29 cellular contexts compared by ENCODE assay signal in genomic region chr9:81989700-81990099, GRCh38.
"Had no signal": no experiment of that assay in that cellular context is flagged by ENCODE, and none has a peak within 500 bp of the region (broad histone marks: within the 10 kb centered on the region; RNA-seq: fewer than 3 reads in every experiment).

No MANE protein-coding gene starts in this region.

- H3K27ac Mint-ChIP-seq: activated B cell treated with CpG ODN at 0.5 μM for 24 hours; activated CD8-positive, alpha-beta T cell treated with anti-CD3 and anti-CD28 coated beads for 36 hours; activated naive CD8-positive, alpha-beta T cell; activated T-helper 17 cell treated with anti-CD3 and anti-CD28 coated beads, Interleukin-2, amount 50 U/mL, for 72 hours; dendritic cell treated with granulocyte-macrophage colony-stimulating factor and Interleukin-4, amounts not matched to agents 40 ng/mL and 50 ng/mL, for 4 days; endodermal cell; T-helper 17 cell; T-helper 2 cell treated with Interferon-gamma antibody and Interleukin-4, amounts not matched to agents 5 μg/mL and 100 μg/mL, for 36 hours had no signal

- H3K27me3 ChIP-seq: brain microvascular endothelial cell had no signal

- H3K36me3 ChIP-seq: brain microvascular endothelial cell, WERI-Rb-1 had no signal

- ATAC-seq: activated CD4-positive, CD25-positive, alpha-beta regulatory T cell treated with anti-CD3 and anti-CD28 coated beads, Interleukin-2, amount 50 U/mL, for 24 hours; activated CD8-positive, alpha-beta T cell treated with anti-CD3 and anti-CD28 coated beads for 36 hours; activated T-cell treated with anti-CD3 and anti-CD28 coated beads, Interleukin-2, amount 50 U/mL, for 4 hours; activated T-helper 17 cell treated with anti-CD3 and anti-CD28 coated beads, Interleukin-2, amount 50 U/mL, for 72 hours; esophagus mucosa; T-helper 17 cell had no signal

- H3K36me3 Mint-ChIP-seq: activated naive CD8-positive, alpha-beta T cell had no signal

- DNase-seq: activated B cell treated with CpG ODN at 0.5 μM for 24 hours; activated CD4-positive, alpha-beta T cell treated with anti-CD3 and anti-CD28 coated beads for 48 hours; activated CD4-positive, alpha-beta T cell treated with anti-CD3 and anti-CD28 coated beads, Interleukin-2, amount 50 U/mL, for 1 hour; activated CD4-positive, alpha-beta T cell treated with anti-CD3 and anti-CD28 coated beads, Interleukin-2, amount 50 U/mL, for 48 hours; activated CD8-positive, alpha-beta memory T cell treated with anti-CD3 and anti-CD28 coated beads for 24 hours; activated CD8-positive, alpha-beta T cell treated with anti-CD3 and anti-CD28 coated beads for 36 hours; activated effector memory CD4-positive, alpha-beta T cell treated with Interleukin-2 at 50 U/mL for 16 hours; activated gamma-delta T cell treated with Interleukin-2 at 50 U/mL for 16 hours; activated naive CD4-positive, alpha-beta T cell treated with anti-CD3 and anti-CD28 coated beads, Interleukin-2, amount 50 U/mL, for 16 hours; activated naive CD4-positive, alpha-beta T cell treated with Interleukin-2 at 50 U/mL for 16 hours; activated T-cell treated with anti-CD3 and anti-CD28 coated beads, Interleukin-2, amount 50 U/mL, for 4 hours; amniotic stem cell; anterior cingulate cortex; brain microvascular endothelial cell; dorsolateral prefrontal cortex; effector memory CD4-positive, alpha-beta T cell; endodermal cell; head of caudate nucleus; T-helper 17 cell; T1000; WERI-Rb-1 had no signal

- H3K27ac ChIP-seq: brain microvascular endothelial cell, coronary artery, dorsolateral prefrontal cortex, WERI-Rb-1 had no signal

- H3K4me1 Mint-ChIP-seq: activated B cell treated with CpG ODN at 0.5 μM for 24 hours; activated T-helper 17 cell treated with anti-CD3 and anti-CD28 coated beads, Interleukin-2, amount 50 U/mL, for 72 hours; central memory CD8-positive, alpha-beta T cell; endodermal cell; T-helper 17 cell had no signal

- H3K4me3 Mint-ChIP-seq: activated B cell treated with CpG ODN at 0.5 μM for 24 hours; activated CD8-positive, alpha-beta T cell treated with anti-CD3 and anti-CD28 coated beads for 36 hours; activated naive CD8-positive, alpha-beta T cell; activated T-cell treated with anti-CD3 and anti-CD28 coated beads, Interleukin-2, amount 50 U/mL, for 4 hours; activated T-helper 17 cell treated with anti-CD3 and anti-CD28 coated beads, Interleukin-2, amount 50 U/mL, for 72 hours; central memory CD8-positive, alpha-beta T cell; dendritic cell treated with granulocyte-macrophage colony-stimulating factor and Interleukin-4, amounts not matched to agents 40 ng/mL and 50 ng/mL, for 4 days; endodermal cell; T-helper 17 cell; T-helper 2 cell treated with Interferon-gamma antibody and Interleukin-4, amounts not matched to agents 5 μg/mL and 100 μg/mL, for 36 hours had no signal

- H3K4me3 ChIP-seq: coronary artery, dorsolateral prefrontal cortex had no signal

- H3K9me3 Mint-ChIP-seq: activated B cell treated with CpG ODN at 0.5 μM for 24 hours; activated CD8-positive, alpha-beta T cell treated with anti-CD3 and anti-CD28 coated beads for 36 hours; endodermal cell had no signal

- H3K27me3 Mint-ChIP-seq: activated B cell treated with CpG ODN at 0.5 μM for 24 hours; activated CD8-positive, alpha-beta T cell treated with anti-CD3 and anti-CD28 coated beads for 36 hours; activated naive CD8-positive, alpha-beta T cell; activated T-helper 17 cell treated with anti-CD3 and anti-CD28 coated beads, Interleukin-2, amount 50 U/mL, for 72 hours; central memory CD8-positive, alpha-beta T cell; dendritic cell treated with granulocyte-macrophage colony-stimulating factor and Interleukin-4, amounts not matched to agents 40 ng/mL and 50 ng/mL, for 4 days; T-helper 17 cell had no signal
